In genomic region chr1:84619383-84620093, GRCh38 we compare ENCODE assay signal across 8 cellular contexts. TPM values are rescaled to one million over a fixed set of nuclear protein-coding genes. Genes with fewer than 3 reads are reported as not detected.
DNase-seq lines count a peak whose midpoint lies in the region; ATAC-seq and TF ChIP-seq lines count a peak whose summit lies in the region.

No MANE protein-coding gene starts in this region.

- TF ChIP-seq CTCF in fibroblast of pulmonary artery (IDR thresholded peaks at IDR 0.05; ENCODE audit: low read length, missing control alignments) (no peak), sigmoid colon (IDR thresholded peaks at IDR 0.05) (no peak)

- H3K9me3 Mint-ChIP-seq in activated CD8-positive, alpha-beta T cell treated with anti-CD3 and anti-CD28 coated beads, Interleukin-2, amount 10 ng/mL, durations not matched to agents 7 days and 5 days (ENCODE audit: insufficient read depth) = peaks cover 4% of the 10 kb centered on the region

- H3K27ac Mint-ChIP-seq in activated CD8-positive, alpha-beta T cell treated with anti-CD3 and anti-CD28 coated beads, Interleukin-2, amount 10 ng/mL, durations not matched to agents 7 days and 5 days = peak overlapping the region; percentile 17

- POLR2A ChIA-PET in activated CD8-positive, alpha-beta T cell treated with anti-CD3 and anti-CD28 coated beads, Interleukin-2, amount 10 ng/mL, durations not matched to agents 7 days and 5 days (lab: Charles Lee) = interaction anchor here (0.6 to 2.5 kb wide), 4 partner anchors 45 to 322 kb away, joined by 3 to 9 read pairs (median 6); partner anchors contain the start of genes CTBS, GNG5 and SPATA1

- CTCF ChIA-PET in activated CD8-positive, alpha-beta T cell treated with anti-CD3 and anti-CD28 coated beads, Interleukin-2, amount 10 ng/mL, durations not matched to agents 7 days and 5 days (lab: Charles Lee) = interaction anchor here (0.8 to 3.3 kb wide), 36 partner anchors 8 to 685 kb away, joined by 3 to 27 read pairs (median 4); partner anchors contain the start of genes CTBS, GNG5, PRKACB and RPF1

- peaks cover 0 to under 1% (median 0%) of the 10 kb centered on the region in 4 donors for H3K9me3 ChIP-seq in sigmoid colon

- intact Hi-C loops in sigmoid colon (cut with DNase I) = loop anchor here (2.0 to 5.0 kb wide), 3 partner anchors 47 to 177 kb away; partner anchors contain the start of gene CTBS

- no peak for TF ChIP-seq POLR2A in sigmoid colon (IDR thresholded peaks at IDR 0.05)

- H3K4me1 ChIP-seq in sigmoid colon = peaks cover 0 to 46% (median 22%) of the 10 kb centered on the region in 4 donors

- H3K4me1 Mint-ChIP-seq in activated CD8-positive, alpha-beta T cell treated with anti-CD3 and anti-CD28 coated beads, Interleukin-2, amount 10 ng/mL, durations not matched to agents 7 days and 5 days (ENCODE audit: low read depth) = peaks cover 13% of the 10 kb centered on the region

- H3K36me3 Mint-ChIP-seq in activated CD8-positive, alpha-beta T cell treated with anti-CD3 and anti-CD28 coated beads, Interleukin-2, amount 10 ng/mL, durations not matched to agents 7 days and 5 days (ENCODE audit: low read depth) = no peaks in the 10 kb centered on the region

- no peak for ATAC-seq in activated CD8-positive, alpha-beta T cell treated with anti-CD3 and anti-CD28 coated beads, Interleukin-2, amount 10 ng/mL, durations not matched to agents 7 days and 5 days
- no peak for ATAC-seq in GM21447 (IDR thresholded peaks at IDR 0.05; ENCODE audit: unreplicated experiment)
- no peak for ATAC-seq in HG02678 (IDR thresholded peaks at IDR 0.05; ENCODE audit: unreplicated experiment)

- DNase-seq in COLO829 (ENCODE audit: low spot score) = peak; percentile 83
- peak; percentile 45 for DNase-seq in NCI-H146 (lab: John Stamatoyannopoulos, UW)
- DNase-seq in activated CD8-positive, alpha-beta T cell treated with anti-CD3 and anti-CD28 coated beads, Interleukin-2, amount 10 ng/mL, durations not matched to agents 7 days and 5 days = no peak
- DNase-seq in fibroblast of pulmonary artery (ENCODE audit: low read depth) = peak; percentile 84
- DNase-seq in sigmoid colon = no peak
- no peak for DNase-seq in 8988T

- peaks cover 3% of the 10 kb centered on the region for H3K27me3 Mint-ChIP-seq in activated CD8-positive, alpha-beta T cell treated with anti-CD3 and anti-CD28 coated beads, Interleukin-2, amount 10 ng/mL, durations not matched to agents 7 days and 5 days (ENCODE audit: low read depth)

- H3K4me3 ChIP-seq in fibroblast of pulmonary artery (replicated peaks; ENCODE audit: low read depth, low read length) = no peak overlapping the region
- no peak overlapping the region for H3K4me3 ChIP-seq in sigmoid colon

- WGBS in sigmoid colon, 2 donors = 62 to 69% methylated on average over 9 of the region's 9 CpGs

- TF ChIP-seq EP300 in sigmoid colon (IDR thresholded peaks at IDR 0.05) = peak in 2 of 4 donors; percentile 70 to 80

- H3K36me3 ChIP-seq in sigmoid colon = no peaks in the 10 kb centered on the region

- peak overlapping the region; percentile 29 for H3K4me3 Mint-ChIP-seq in activated CD8-positive, alpha-beta T cell treated with anti-CD3 and anti-CD28 coated beads, Interleukin-2, amount 10 ng/mL, durations not matched to agents 7 days and 5 days

- peak overlapping the region; percentile 54 to 80 (median 76) for H3K27ac ChIP-seq in sigmoid colon

- no peaks in the 10 kb centered on the region for H3K27me3 ChIP-seq in sigmoid colon

RNA-seq across cellular contexts. Expression of gene CTBS, which starts 45.3 kb away (rescaled TPM):
- 10 to 100 TPM; 12.3 to 12.7 TPM for total RNA-seq in activated CD8-positive, alpha-beta T cell treated with anti-CD3 and anti-CD28 coated beads, Interleukin-2, amount 10 ng/mL, durations not matched to agents 7 days and 5 days
- 10 to 100 TPM in 3 of 4 donors, 1 to 10 TPM in 1; 9.7 to 20.1 (median 14.2) TPM for total RNA-seq in sigmoid colon
- polyA plus RNA-seq in sigmoid colon = 10 to 100 TPM in 1 of 3 donors, 1 to 10 TPM in 2; 8.3 to 12.6 (median 9.9) TPM

Comparison
In these comparisons a context has a peak if more than half of its experiments do, and no peak if none do; other contexts are left out.
1. DNase-seq: peak in COLO829 (single experiment), NCI-H146 (single experiment) and fibroblast of pulmonary artery (single experiment); none in activated CD8-positive, alpha-beta T cell treated with anti-CD3 and anti-CD28 coated beads, Interleukin-2, amount 10 ng/mL, durations not matched to agents 7 days and 5 days (single experiment), sigmoid colon (single experiment) and 8988T (single experiment).